ENCODE assay signal across 27 cellular contexts in the genomic region with DNA sequence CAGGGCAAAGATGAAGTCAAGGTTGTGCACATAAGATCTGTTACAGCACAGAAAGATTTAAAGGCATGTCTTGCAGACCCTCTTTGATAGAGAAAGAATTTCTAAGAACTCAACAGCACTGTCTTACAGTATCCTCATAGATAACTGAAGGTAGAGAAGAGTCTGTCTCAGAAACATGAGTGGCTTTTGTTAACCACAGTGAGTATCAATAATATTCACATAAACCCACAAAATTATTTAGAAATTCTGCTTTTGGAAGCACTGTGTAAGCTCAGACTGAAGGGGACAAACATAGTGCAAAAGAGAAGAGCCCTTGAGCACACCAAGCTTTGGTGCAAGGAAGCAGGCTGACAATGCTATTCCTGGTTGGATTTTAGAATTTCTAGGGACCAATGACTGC.
"Had no signal": no experiment of that assay in that cellular context is flagged by ENCODE, and none has a peak within 500 bp of the region (broad histone marks: within the 10 kb centered on the region; RNA-seq: fewer than 3 reads in every experiment).

No MANE protein-coding gene starts in this region.

- H3K36me3 ChIP-seq: ovary, prostate gland, thoracic aorta had no signal

- H3K4me3 ChIP-seq: heart right ventricle, hepatocyte, left ventricle myocardium inferior, lung, ovary, prostate gland, skin epidermis, suprapubic skin, thoracic aorta, tibial artery, upper lobe of right lung had no signal

- H3K27ac ChIP-seq: heart right ventricle, left ventricle myocardium inferior, ovary, prostate gland, skin epidermis, suprapubic skin, thoracic aorta, tibial artery, upper lobe of right lung had no signal

- H3K4me1 ChIP-seq: prostate gland had no signal

- H3K4me3 Mint-ChIP-seq: mesothelial cell of epicardium; naive B cell; natural killer cell; stimulated activated naive CD8-positive, alpha-beta T cell treated with anti-CD3 and anti-CD28 coated beads, Interleukin-15, Interleukin-2, amounts not matched to agents 100 ng/mL and 50 ng/mL, for 24 hours had no signal

- H3K36me3 Mint-ChIP-seq: natural killer cell had no signal

- DNase-seq: heart right ventricle; islet precursor cell; left ventricle myocardium inferior; naive B cell; natural killer cell; ovary; posterior cingulate gyrus; retina; right cardiac atrium; stimulated activated CD4-positive, alpha-beta T cell treated with anti-CD3 and anti-CD28 coated beads, Interleukin-12 subunit alpha, Interleukin-12 subunit beta, amount 100 ng/mL, for 4 hours; stimulated activated CD4-positive, alpha-beta T cell treated with anti-CD3 and anti-CD28 coated beads, Interleukin-15, amount 100 ng/mL, for 24 hours; stimulated activated CD4-positive, alpha-beta T cell treated with anti-CD3 and anti-CD28 coated beads, Interleukin-2, amount 100 ng/mL, for 24 hours; stimulated activated CD4-positive, alpha-beta T cell treated with anti-CD3 and anti-CD28 coated beads, Interleukin-4, amount 100 ng/mL, for 1 hour; stimulated activated naive CD4-positive, alpha-beta T cell; tibial artery; trophoblast cell; upper lobe of right lung had no signal

- FAIRE-seq: urothelium cell line had no signal

- H3K27me3 ChIP-seq: heart right ventricle, hepatocyte, ovary, suprapubic skin, tibial artery, upper lobe of right lung had no signal

- ATAC-seq: heart right ventricle, natural killer cell, right cardiac atrium, sciatic nerve, upper lobe of right lung had no signal

- H3K27me3 Mint-ChIP-seq: naive B cell; stimulated activated naive CD8-positive, alpha-beta T cell treated with anti-CD3 and anti-CD28 coated beads, Interleukin-15, Interleukin-2, amounts not matched to agents 100 ng/mL and 50 ng/mL, for 24 hours had no signal

- H3K9me3 ChIP-seq: heart right ventricle, left ventricle myocardium inferior, ovary, prostate gland, suprapubic skin, thoracic aorta, tibial artery, upper lobe of right lung had no signal

- H3K9me3 Mint-ChIP-seq: mesothelial cell of epicardium; naive B cell; natural killer cell; stimulated activated naive CD8-positive, alpha-beta T cell treated with anti-CD3 and anti-CD28 coated beads, Interleukin-15, Interleukin-2, amounts not matched to agents 100 ng/mL and 50 ng/mL, for 24 hours had no signal

- H3K27ac Mint-ChIP-seq: mesothelial cell of epicardium; natural killer cell; stimulated activated naive CD8-positive, alpha-beta T cell treated with anti-CD3 and anti-CD28 coated beads, Interleukin-15, Interleukin-2, amounts not matched to agents 100 ng/mL and 50 ng/mL, for 24 hours had no signal
